ENCODE assay signal across 8 cellular contexts in genomic region chr1:92960395-92961130, GRCh38. TPM values are rescaled to one million over a fixed set of nuclear protein-coding genes. Genes with fewer than 3 reads are reported as not detected.
A peak's percentile ranks its signal among the peaks of the same experiment; 100 is the strongest.
DNase-seq lines count a peak whose midpoint lies in the region; ATAC-seq and TF ChIP-seq lines count a peak whose summit lies in the region.

No MANE protein-coding gene starts in this region.

- no peaks in the 10 kb centered on the region for H3K79me2 ChIP-seq in neural cell (replicated peaks; ENCODE audit: insufficient read depth, low read length)

- ATAC-seq in GM21528 (IDR thresholded peaks at IDR 0.05; ENCODE audit: low FRiP score, unreplicated experiment) (peak; percentile 36), Panc1 (peak; percentile 84)

- H3K36me3 ChIP-seq in Panc1 (ENCODE audit: control insufficient read depth, insufficient read depth, low read length), result no peaks in the 10 kb centered on the region
- no peaks in the 10 kb centered on the region for H3K36me3 ChIP-seq in neural cell (ENCODE audit: insufficient read depth, low read length)
- H3K36me3 ChIP-seq in subcutaneous abdominal adipose tissue (ENCODE audit: control insufficient read depth in 5 of 5, insufficient read depth in 5 of 5, low read length in 5 of 5), result peaks cover 0 to 4% (median 0%) of the 10 kb centered on the region in 5 donors

- H3K27ac ChIP-seq in Panc1 (ENCODE audit: low read length), result 0 out of 2 replicates have a peak overlapping the region, but pooled peaks have one; percentile 17
- H3K27ac ChIP-seq in neural cell (ENCODE audit: low read length), result peak overlapping the region; percentile 73
- peak overlapping the region; percentile 88 for H3K27ac ChIP-seq in subcutaneous abdominal adipose tissue (ENCODE audit: low read depth, low read length)

- in situ Hi-C loops in Panc1 (cut with HindIII; ENCODE audit: low pct_unique_long_range_greater_than_20kb, low sequenced_read_pairs), result no loop called here

- H3K4me2 ChIP-seq in neural cell (ENCODE audit: low read length), result peak overlapping the region; percentile 64

- POLR2A ChIA-PET in Panc1 (lab: Charles Lee), result no interaction called here

- H4K20me1 ChIP-seq in neural cell (ENCODE audit: insufficient read depth), result no peaks in the 10 kb centered on the region

- H3K9me2 ChIP-seq in neural cell (ENCODE audit: insufficient read depth, low read length), result no peaks in the 10 kb centered on the region

- intact Hi-C loops in Panc1 (cut with micrococcal nuclease; ENCODE audit: unreplicated experiment), result loop anchor here (1.0 kb wide), 1 partner anchor 101 kb away; no protein-coding TSS in a partner anchor

- no TSS peak for BruUV-seq in Panc1 (replicated peaks; lab: Mats Ljungman, UMichigan)

- DNase-seq in DMS53 (lab: John Stamatoyannopoulos, UW) (peak; percentile 97), HuH-7.5 (ENCODE audit: low spot score) (peak; percentile 73), Panc1 (ENCODE audit: low read depth, low spot score) (peak; percentile 35), activated gamma-delta T cell (lab: John Stamatoyannopoulos, UW) (peak; percentile 66), fibroblast of villous mesenchyme (ENCODE audit: low read depth) (peak; percentile 83)

- H3K27me3 ChIP-seq in Panc1 (ENCODE audit: control insufficient read depth, insufficient read depth, low read length) (peaks cover 9% of the 10 kb centered on the region; the same call in 1 of the 2 replicates), neural cell (ENCODE audit: insufficient read depth, low read depth, low read length) (no peaks in the 10 kb centered on the region), subcutaneous abdominal adipose tissue (ENCODE audit: control insufficient read depth in 5 of 5, insufficient read depth in 4 of 5, low read length in 5 of 5) (no peaks in the 10 kb centered on the region)

- TF ChIP-seq CTCF in Panc1 (IDR thresholded peaks at IDR 0.05) (peak; percentile 71), fibroblast of villous mesenchyme (IDR thresholded peaks at IDR 0.05; ENCODE audit: insufficient read depth, low read depth, low read length) (peak; percentile 60), neural cell (IDR thresholded peaks at IDR 0.05; ENCODE audit: poor library complexity, severe bottlenecking) (peak; percentile 81)

- H3K4me1 ChIP-seq in Panc1 (ENCODE audit: control insufficient read depth, insufficient read depth, low read length) (no peaks in the 10 kb centered on the region), subcutaneous abdominal adipose tissue (ENCODE audit: control insufficient read depth in 5 of 5, insufficient read depth in 5 of 5, low read length in 5 of 5) (peaks cover 4 to 31% (median 19%) of the 10 kb centered on the region in 5 donors)

- H3K9ac ChIP-seq in neural cell (ENCODE audit: low read length), result peak overlapping the region; percentile 81
- peak overlapping the region; percentile 79 to 96 (median 84) for H3K9ac ChIP-seq in subcutaneous abdominal adipose tissue (ENCODE audit: low read length in 5 of 5)

- TF ChIP-seq EP300 in neural cell (conservative IDR thresholded peaks at IDR 0.05; ENCODE audit: poor library complexity, severe bottlenecking), result no peak

- no peaks in the 10 kb centered on the region for H3K9me3 ChIP-seq in Panc1 (ENCODE audit: control insufficient read depth, insufficient read depth, low read depth, low read length)
- no peaks in the 10 kb centered on the region for H3K9me3 ChIP-seq in neural cell (ENCODE audit: low read length)
- no peaks in the 10 kb centered on the region for H3K9me3 ChIP-seq in subcutaneous abdominal adipose tissue (ENCODE audit: control insufficient read depth in 5 of 5, low read length in 5 of 5)

- peaks cover 5% of the 10 kb centered on the region for H3F3A ChIP-seq in neural cell (ENCODE audit: insufficient read depth, low read length, poor library complexity, severe bottlenecking)

- CTCF ChIA-PET in Panc1 (lab: Charles Lee), result interaction anchor here (0.6 to 1.1 kb wide), 3 partner anchors 33 to 167 kb away, joined by 3 to 4 read pairs (median 3); no protein-coding TSS in a partner anchor

- peak overlapping the region; percentile 62 for H2AFZ ChIP-seq in neural cell (ENCODE audit: low read depth, low read length)

- H3K4me3 ChIP-seq in Panc1 (ENCODE audit: low read depth in 2 of 2, low read length in 2 of 2) (peak overlapping the region; percentile 56 to 63), fibroblast of villous mesenchyme (ENCODE audit: low read depth, low read length) (peak overlapping the region; percentile 77), neural cell (ENCODE audit: low read length) (peak overlapping the region; percentile 92), subcutaneous abdominal adipose tissue (ENCODE audit: low read depth in 1 of 5, low read length in 5 of 5) (peak overlapping the region; percentile 83 to 96 (median 89))

- peak; percentile 72 for TF ChIP-seq RAD21 in neural cell (conservative IDR thresholded peaks at IDR 0.05)

TF ChIP-seq in neural cell, 6 proteins besides CTCF, POLR2A, EP300 and RAD21:
- TF ChIP-seq REST (IDR thresholded peaks at IDR 0.05; ENCODE audit: borderline replicate concordance), result no peak
- TF ChIP-seq EZH2 (IDR thresholded peaks at IDR 0.05; ENCODE audit: borderline replicate concordance, insufficient read depth, low read length, poor library complexity, severe bottlenecking), result no peak
- TF ChIP-seq POLR2AphosphoS5 (IDR thresholded peaks at IDR 0.05), result peak; percentile 51
- TF ChIP-seq MXI1 (conservative IDR thresholded peaks at IDR 0.05; ENCODE audit: poor library complexity, severe bottlenecking), result peak; percentile 53
- TF ChIP-seq SMC3 (conservative IDR thresholded peaks at IDR 0.05; ENCODE audit: poor library complexity), result peak; percentile 77
- TF ChIP-seq TAF1 (IDR thresholded peaks at IDR 0.05; ENCODE audit: low read depth), result no peak
TF ChIP-seq in neural cell: peak in this region for 3.

RNA-seq across cellular contexts. Expression of gene DIPK1A, which starts 0.7 kb away (rescaled TPM):
- total RNA-seq in Panc1 (2021; ENCODE audit: unreplicated experiment) (1.2 TPM), fibroblast of villous mesenchyme (19.0 and 39.3 TPM in 2 replicates)
- polyA plus RNA-seq in Panc1 (2012; ENCODE audit: insufficient read length), result 0.63 TPM
- 8.4 and 10.0 TPM in 2 replicates for polyA plus RNA-seq in neural cell
- 13.9 and 19.6 TPM in 2 replicates for polyA minus RNA-seq in neural cell

Comparison
In these comparisons a context has a peak if more than half of its experiments do, and no peak if none do; other contexts are left out.
1. Peak in every context shown above with its lines: DNase-seq, ATAC-seq, H3K4me3 ChIP-seq and H3K27ac ChIP-seq.
2. DNase-seq: peak in every context shown above with its lines; median percentile 97 in DMS53; 83 in fibroblast of villous mesenchyme; 73 in HuH-7.5; 66 in activated gamma-delta T cell; 35 in Panc1.
3. H3K27ac ChIP-seq: peak in every context shown above with its lines; median percentile 88 in subcutaneous abdominal adipose tissue; 73 in neural cell; 17 in Panc1.